Comparison of ENCODE assay signal across 1 cellular context in genomic region chrX:47571215-47571614, GRCh38.
TF ChIP-seq lines count a peak whose summit lies in the region.

No MANE protein-coding gene starts in this region.

TF ChIP-seq in WTC11, 78 proteins besides CTCF, POLR2A, EP300 and RAD21 (continued from another document):
- TF ChIP-seq, protein P1, sequence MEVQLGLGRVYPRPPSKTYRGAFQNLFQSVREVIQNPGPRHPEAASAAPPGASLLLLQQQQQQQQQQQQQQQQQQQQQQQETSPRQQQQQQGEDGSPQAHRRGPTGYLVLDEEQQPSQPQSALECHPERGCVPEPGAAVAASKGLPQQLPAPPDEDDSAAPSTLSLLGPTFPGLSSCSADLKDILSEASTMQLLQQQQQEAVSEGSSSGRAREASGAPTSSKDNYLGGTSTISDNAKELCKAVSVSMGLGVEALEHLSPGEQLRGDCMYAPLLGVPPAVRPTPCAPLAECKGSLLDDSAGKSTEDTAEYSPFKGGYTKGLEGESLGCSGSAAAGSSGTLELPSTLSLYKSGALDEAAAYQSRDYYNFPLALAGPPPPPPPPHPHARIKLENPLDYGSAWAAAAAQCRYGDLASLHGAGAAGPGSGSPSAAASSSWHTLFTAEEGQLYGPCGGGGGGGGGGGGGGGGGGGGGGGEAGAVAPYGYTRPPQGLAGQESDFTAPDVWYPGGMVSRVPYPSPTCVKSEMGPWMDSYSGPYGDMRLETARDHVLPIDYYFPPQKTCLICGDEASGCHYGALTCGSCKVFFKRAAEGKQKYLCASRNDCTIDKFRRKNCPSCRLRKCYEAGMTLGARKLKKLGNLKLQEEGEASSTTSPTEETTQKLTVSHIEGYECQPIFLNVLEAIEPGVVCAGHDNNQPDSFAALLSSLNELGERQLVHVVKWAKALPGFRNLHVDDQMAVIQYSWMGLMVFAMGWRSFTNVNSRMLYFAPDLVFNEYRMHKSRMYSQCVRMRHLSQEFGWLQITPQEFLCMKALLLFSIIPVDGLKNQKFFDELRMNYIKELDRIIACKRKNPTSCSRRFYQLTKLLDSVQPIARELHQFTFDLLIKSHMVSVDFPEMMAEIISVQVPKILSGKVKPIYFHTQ (CRISPR knock-in tag; IDR thresholded peaks at IDR 0.05), result no peak
